In the genomic region with DNA sequence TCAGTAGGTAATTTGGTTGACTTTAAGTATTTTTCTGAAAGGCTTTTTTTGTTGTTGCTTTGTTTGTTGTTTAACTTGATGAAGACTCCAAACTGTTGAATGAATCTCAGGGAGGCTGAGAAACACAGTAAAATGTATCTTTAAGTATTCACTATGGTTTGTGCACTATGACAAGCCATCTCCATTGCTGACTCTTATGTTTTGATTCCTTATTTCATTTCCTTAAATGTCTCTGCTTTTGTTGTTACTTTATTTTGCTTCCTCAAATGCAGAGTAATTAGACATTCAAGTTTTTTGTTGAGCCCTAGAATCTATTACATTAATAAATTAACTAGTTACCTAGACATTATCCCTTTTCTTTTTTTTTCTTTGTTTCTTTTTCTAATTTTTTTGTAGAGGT, we compare ENCODE assay signal across 1 cellular context.
TF ChIP-seq lines count a peak whose summit lies in the region.

No MANE protein-coding gene starts in this region.

TF ChIP-seq in WTC11, 78 proteins besides CTCF, POLR2A, EP300 and RAD21 (continued from another document):
- TF ChIP-seq, protein P1, sequence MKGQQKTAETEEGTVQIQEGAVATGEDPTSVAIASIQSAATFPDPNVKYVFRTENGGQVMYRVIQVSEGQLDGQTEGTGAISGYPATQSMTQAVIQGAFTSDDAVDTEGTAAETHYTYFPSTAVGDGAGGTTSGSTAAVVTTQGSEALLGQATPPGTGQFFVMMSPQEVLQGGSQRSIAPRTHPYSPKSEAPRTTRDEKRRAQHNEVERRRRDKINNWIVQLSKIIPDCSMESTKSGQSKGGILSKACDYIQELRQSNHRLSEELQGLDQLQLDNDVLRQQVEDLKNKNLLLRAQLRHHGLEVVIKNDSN (CRISPR knock-in tag; IDR thresholded peaks at IDR 0.05): no peak
- TF ChIP-seq MXD4 (CRISPR knock-in tag; IDR thresholded peaks at IDR 0.05; ENCODE audit: borderline replicate concordance) (no peak), TCF7 (CRISPR knock-in tag; IDR thresholded peaks at IDR 0.05; ENCODE audit: low read depth) (no peak), ZNF317 (CRISPR knock-in tag; IDR thresholded peaks at IDR 0.05; ENCODE audit: borderline replicate concordance, low read depth) (no peak), ZNF232 (CRISPR knock-in tag; IDR thresholded peaks at IDR 0.05) (no peak), ZBTB21 (CRISPR knock-in tag; IDR thresholded peaks at IDR 0.05; ENCODE audit: borderline replicate concordance) (no peak), ZNF512 (CRISPR knock-in tag; IDR thresholded peaks at IDR 0.05; ENCODE audit: borderline replicate concordance) (no peak), ZNF396 (CRISPR knock-in tag; IDR thresholded peaks at IDR 0.05; ENCODE audit: borderline replicate concordance) (no peak)
- TF ChIP-seq, protein P2, sequence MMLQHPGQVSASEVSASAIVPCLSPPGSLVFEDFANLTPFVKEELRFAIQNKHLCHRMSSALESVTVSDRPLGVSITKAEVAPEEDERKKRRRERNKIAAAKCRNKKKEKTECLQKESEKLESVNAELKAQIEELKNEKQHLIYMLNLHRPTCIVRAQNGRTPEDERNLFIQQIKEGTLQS (CRISPR knock-in tag; conservative IDR thresholded peaks at IDR 0.05): no peak
